In genomic region chr1:29180497-29181412, GRCh38 we compare ENCODE assay signal across 8 cellular contexts. TPM values are rescaled to one million over a fixed set of nuclear protein-coding genes. Genes with fewer than 3 reads are reported as not detected.
DNase-seq lines count a peak whose midpoint lies in the region; ATAC-seq and TF ChIP-seq lines count a peak whose summit lies in the region.

No MANE protein-coding gene starts in this region.

- no peak overlapping the region for H2AFZ ChIP-seq in ACC112 (ENCODE audit: low read length, unreplicated experiment)

- peaks cover 34% of the 10 kb centered on the region for H3K4me1 ChIP-seq in ACC112 (ENCODE audit: control insufficient read depth, insufficient read depth, low read length, unreplicated experiment)
- H3K4me1 ChIP-seq in lung (ENCODE audit: control insufficient read depth in 2 of 2, insufficient read depth in 2 of 2, low read length in 2 of 2) = peaks cover 6 to 22% of the 10 kb centered on the region in 2 donors
- H3K4me1 ChIP-seq in upper lobe of right lung = peaks cover 51% of the 10 kb centered on the region

- H3K36me3 ChIP-seq in ACC112 (ENCODE audit: insufficient read depth, low read length) (peaks cover 7% of the 10 kb centered on the region; the same call in 1 of the 2 replicates), lung (ENCODE audit: control insufficient read depth in 2 of 2, insufficient read depth in 2 of 2, low read length in 2 of 2) (peaks cover 0 to 4% of the 10 kb centered on the region in 2 donors), upper lobe of right lung (no peaks in the 10 kb centered on the region)

- H3K4me3 Mint-ChIP-seq in central memory CD8-positive, alpha-beta T cell = peak overlapping the region; percentile 85

- 0 to 1% methylated on average over 32 of the region's 32 CpGs for WGBS in lung, 2 donors

- peak overlapping the region; percentile 96 for H3K27ac ChIP-seq in ACC112 (ENCODE audit: low read depth, low read length)
- peak overlapping the region; percentile 99 to 100 for H3K27ac ChIP-seq in lung (ENCODE audit: low read depth in 1 of 2, low read length in 1 of 2)
- H3K27ac ChIP-seq in upper lobe of right lung = peak overlapping the region; percentile 100

- ATAC-seq in GM18511 (IDR thresholded peaks at IDR 0.05; ENCODE audit: unreplicated experiment) (peak; percentile 7), lung (ENCODE audit: insufficient read depth, low FRiP score) (no peak), upper lobe of right lung (peak; percentile 6)
- ATAC-seq in central memory CD8-positive, alpha-beta T cell (replicated peaks; ENCODE audit: extremely low read depth, poor library complexity, severe bottlenecking) = no peak

- H3K4me3 ChIP-seq in ACC112 (ENCODE audit: low read depth, low read length) = peak overlapping the region; percentile 89
- peak overlapping the region; percentile 97 for H3K4me3 ChIP-seq in lung
- H3K4me3 ChIP-seq in upper lobe of right lung = peak overlapping the region; percentile 90

- in situ Hi-C loops in ACHN (cut with HindIII; ENCODE audit: low pct_ligation_motif_present, low pct_unique_long_range_greater_than_20kb, low sequenced_read_pairs) = no loop called here

- peak overlapping the region; percentile 94 for H3K27ac Mint-ChIP-seq in central memory CD8-positive, alpha-beta T cell (ENCODE audit: low read depth)

- TF ChIP-seq CTCF in lung (IDR thresholded peaks at IDR 0.05; ENCODE audit: control extremely low read depth, extremely low read depth) (no peak), upper lobe of right lung (IDR thresholded peaks at IDR 0.05) (no peak)

- H3K79me2 ChIP-seq in ACC112 (ENCODE audit: control insufficient read depth, insufficient read depth, low read length, unreplicated experiment) = peaks cover 57% of the 10 kb centered on the region

- DNase-seq in OCI-M1 (lab: John Stamatoyannopoulos, UW) (peak; percentile 78), lung (ENCODE audit: low spot score) (no peak), upper lobe of right lung (no peak), ACHN (no peak), NCI-H1436 treated with DMSO at 0.1 percent for 48 hours (lab: John Stamatoyannopoulos, UW) (no peak)
- DNase-seq in central memory CD8-positive, alpha-beta T cell (ENCODE audit: low spot score in 2 of 2) = no peak

- no peaks in the 10 kb centered on the region for H3K9me3 Mint-ChIP-seq in central memory CD8-positive, alpha-beta T cell

- peaks cover 27% of the 10 kb centered on the region for H3K36me3 Mint-ChIP-seq in central memory CD8-positive, alpha-beta T cell (ENCODE audit: insufficient read depth)

- H3K9me3 ChIP-seq in lung (ENCODE audit: control insufficient read depth in 2 of 2, insufficient read depth in 1 of 2, low read length in 1 of 2) (no peaks in the 10 kb centered on the region), upper lobe of right lung (no peaks in the 10 kb centered on the region)

- intact Hi-C loops in upper lobe of right lung (cut with DNase I) = no loop called here

- H3K27me3 ChIP-seq in ACC112 (ENCODE audit: insufficient read depth, low read length) = no peaks in the 10 kb centered on the region
- H3K27me3 ChIP-seq in lung (ENCODE audit: control insufficient read depth, insufficient read depth) = no peaks in the 10 kb centered on the region
- no peaks in the 10 kb centered on the region for H3K27me3 ChIP-seq in upper lobe of right lung

- peaks cover 49% of the 10 kb centered on the region for H3K4me1 Mint-ChIP-seq in central memory CD8-positive, alpha-beta T cell

- no peaks in the 10 kb centered on the region for H3K27me3 Mint-ChIP-seq in central memory CD8-positive, alpha-beta T cell

RNA-seq across cellular contexts. Expression of gene SRSF4, which starts 0.9 kb away (rescaled TPM):
- total RNA-seq in lung (10 to 100 TPM; 66.2 to 69.1 TPM), upper lobe of right lung (89.0 TPM)
- 10 to 100 TPM; 56.7 to 69.3 TPM for polyA plus RNA-seq in lung

RNA-seq across cellular contexts. Expression of gene MECR, which starts 50.0 kb away (rescaled TPM):
- total RNA-seq in lung (10 to 100 TPM; 18.0 to 30.1 TPM), upper lobe of right lung (16.5 TPM)
- 10 to 100 TPM; 20.1 to 26.2 TPM for polyA plus RNA-seq in lung

RNA-seq across cellular contexts. Expression of gene PTPRU, which starts 55.6 kb away (rescaled TPM):
- total RNA-seq in lung (10 to 100 TPM; 22.6 to 55.3 TPM), upper lobe of right lung (45.5 TPM)
- polyA plus RNA-seq in lung = 10 to 100 TPM; 22.9 to 42.9 TPM

RNA-seq across cellular contexts. Expression of gene TMEM200B, which starts 57.1 kb away (rescaled TPM):
- total RNA-seq in lung (10 to 100 TPM in 1 of 2 donors, 1 to 10 TPM in 1; 6.0 to 10.5 TPM), upper lobe of right lung (8.7 TPM)
- polyA plus RNA-seq in lung = 1 to 10 TPM; 1.9 to 3.4 TPM

Comparison
In these comparisons a context has a peak if more than half of its experiments do, and no peak if none do; other contexts are left out.
1. ATAC-seq: peak in GM18511 (single experiment) and upper lobe of right lung (single experiment); none in central memory CD8-positive, alpha-beta T cell (single experiment) and lung (single experiment).
2. Peak in every context shown above with its lines, with median percentiles within 50 percentile points of each other: H3K27ac ChIP-seq and H3K4me3 ChIP-seq.